In genomic region chr10:102597131-102597891, GRCh38 we compare ENCODE assay signal across 1 cellular context.
TF ChIP-seq lines count a peak whose summit lies in the region.

No MANE protein-coding gene starts in this region.

TF ChIP-seq in HepG2, 621 proteins besides CTCF, POLR2A, EP300 and RAD21 (continued from another document and continues in another):
- TF ChIP-seq CHD2 (IDR thresholded peaks at IDR 0.05; ENCODE audit: low read depth, low read length) (no peak), ZNF484 (CRISPR knock-in tag; IDR thresholded peaks at IDR 0.05; ENCODE audit: borderline replicate concordance, low read depth) (no peak), ZNF460 (CRISPR knock-in tag; IDR thresholded peaks at IDR 0.05; ENCODE audit: borderline replicate concordance) (no peak; the same call in 1 of the 2 replicates), E2F5 (CRISPR knock-in tag; conservative IDR thresholded peaks at IDR 0.05) (no peak), ZNF382 (CRISPR knock-in tag; IDR thresholded peaks at IDR 0.05; ENCODE audit: borderline replicate concordance) (no peak), ZNF770 (CRISPR knock-in tag; IDR thresholded peaks at IDR 0.05) (peak; percentile 86), ATRX (CRISPR knock-in tag; IDR thresholded peaks at IDR 0.05; ENCODE audit: borderline replicate concordance) (no peak), ELK4 (CRISPR knock-in tag; IDR thresholded peaks at IDR 0.05; ENCODE audit: borderline replicate concordance) (no peak), MXI1 (IDR thresholded peaks at IDR 0.05; ENCODE audit: borderline replicate concordance, low read depth, low read length) (no peak; the same call in 2 of the 3 replicates), SRY (CRISPR knock-in tag; IDR thresholded peaks at IDR 0.05) (no peak), ZNF605 (CRISPR knock-in tag; IDR thresholded peaks at IDR 0.05) (peak; percentile 40; the same call in 1 of the 2 replicates), GABPB1 (CRISPR knock-in tag; IDR thresholded peaks at IDR 0.05) (peak; percentile 59), ZNF121 (CRISPR knock-in tag; IDR thresholded peaks at IDR 0.05) (no peak), ZBTB20 (CRISPR knock-in tag; IDR thresholded peaks at IDR 0.05; ENCODE audit: borderline replicate concordance, low read depth) (peak; percentile 63; the same call in 1 of the 2 replicates), ATF1 (CRISPR knock-in tag; IDR thresholded peaks at IDR 0.05) (no peak), RELA (CRISPR knock-in tag; IDR thresholded peaks at IDR 0.05) (no peak), JUN (CRISPR knock-in tag; IDR thresholded peaks at IDR 0.05) (peak; percentile 51; the same call in 1 of the 2 replicates), GATA4 (IDR thresholded peaks at IDR 0.05; ENCODE audit: borderline replicate concordance, low read depth) (no peak), TIGD3 (CRISPR knock-in tag; IDR thresholded peaks at IDR 0.05; ENCODE audit: borderline replicate concordance) (no peak), MAFG (CRISPR knock-in tag; IDR thresholded peaks at IDR 0.05) (no peak), EHMT2 (IDR thresholded peaks at IDR 0.05; ENCODE audit: borderline replicate concordance, low read depth, low read length) (no peak), NCOA1 (CRISPR knock-in tag; IDR thresholded peaks at IDR 0.05) (0 out of 2 replicates have a peak, but pooled peaks have one; percentile 55), DBP (CRISPR knock-in tag; IDR thresholded peaks at IDR 0.05; ENCODE audit: not compliant biosample characterization) (no peak), RARG (CRISPR knock-in tag; IDR thresholded peaks at IDR 0.05; ENCODE audit: low read depth) (no peak), PAF1 (CRISPR knock-in tag; IDR thresholded peaks at IDR 0.05) (no peak), MED8 (CRISPR knock-in tag; IDR thresholded peaks at IDR 0.05; ENCODE audit: insufficient replicate concordance) (peak; percentile 77), SRF (IDR thresholded peaks at IDR 0.05; ENCODE audit: low read depth, low read length) (no peak), ATF5 (CRISPR knock-in tag; IDR thresholded peaks at IDR 0.05; ENCODE audit: low read depth) (no peak), ZNF333 (CRISPR knock-in tag; IDR thresholded peaks at IDR 0.05; ENCODE audit: borderline replicate concordance) (peak; percentile 71; the same call in 1 of the 2 replicates), ZKSCAN8 (CRISPR knock-in tag; IDR thresholded peaks at IDR 0.05; ENCODE audit: borderline replicate concordance) (no peak; the same call in 1 of the 2 replicates), EEA1 (CRISPR knock-in tag; IDR thresholded peaks at IDR 0.05; ENCODE audit: borderline replicate concordance) (no peak), ZNF468 (CRISPR knock-in tag; IDR thresholded peaks at IDR 0.05) (no peak), THAP11 (CRISPR knock-in tag; IDR thresholded peaks at IDR 0.05) (peak; percentile 72), SNAPC5 (CRISPR knock-in tag; IDR thresholded peaks at IDR 0.05; ENCODE audit: borderline replicate concordance) (no peak), GLI4 (CRISPR knock-in tag; IDR thresholded peaks at IDR 0.05; ENCODE audit: borderline replicate concordance) (no peak), ZNF556 (CRISPR knock-in tag; IDR thresholded peaks at IDR 0.05; ENCODE audit: borderline replicate concordance) (0 out of 2 replicates have a peak, but pooled peaks have one; percentile 58), ZNF317 (CRISPR knock-in tag; IDR thresholded peaks at IDR 0.05) (peak; percentile 80; the same call in 1 of the 2 replicates), PLSCR1 (CRISPR knock-in tag; IDR thresholded peaks at IDR 0.05; ENCODE audit: borderline replicate concordance) (no peak), ZBTB43 (CRISPR knock-in tag; conservative IDR thresholded peaks at IDR 0.05) (peak; percentile 92), HCFC1 (IDR thresholded peaks at IDR 0.05; ENCODE audit: low read depth, low read length) (no peak), ZNF329 (CRISPR knock-in tag; IDR thresholded peaks at IDR 0.05; ENCODE audit: low read depth) (no peak), SOX6 (IDR thresholded peaks at IDR 0.05) (no peak), SOX6 (CRISPR knock-in tag; IDR thresholded peaks at IDR 0.05) (peak; percentile 91), ZNF709 (CRISPR knock-in tag; IDR thresholded peaks at IDR 0.05) (0 out of 2 replicates have a peak, but pooled peaks have one; percentile 4), CSRNP1 (CRISPR knock-in tag; IDR thresholded peaks at IDR 0.05) (no peak), SKI (IDR thresholded peaks at IDR 0.05; ENCODE audit: partially characterized antibody) (peak; percentile 71), THAP7 (CRISPR knock-in tag; IDR thresholded peaks at IDR 0.05) (0 out of 2 replicates have a peak, but pooled peaks have one; percentile 59), ZNF710 (CRISPR knock-in tag; IDR thresholded peaks at IDR 0.05; ENCODE audit: borderline replicate concordance) (peak; percentile 89), ZNF160 (CRISPR knock-in tag; IDR thresholded peaks at IDR 0.05) (peak; percentile 69), ZFP37 (CRISPR knock-in tag; IDR thresholded peaks at IDR 0.05; ENCODE audit: borderline replicate concordance) (peak; percentile 79; the same call in 1 of the 2 replicates), ZNF776 (CRISPR knock-in tag; IDR thresholded peaks at IDR 0.05) (no peak), SATB2 (CRISPR knock-in tag; IDR thresholded peaks at IDR 0.05) (no peak), ZNF792 (CRISPR knock-in tag; IDR thresholded peaks at IDR 0.05) (peak; percentile 59; the same call in 1 of the 2 replicates), SIX1 (CRISPR knock-in tag; IDR thresholded peaks at IDR 0.05; ENCODE audit: borderline replicate concordance) (no peak; the same call in 1 of the 2 replicates), MLLT10 (CRISPR knock-in tag; IDR thresholded peaks at IDR 0.05) (no peak), ARNT2 (CRISPR knock-in tag; IDR thresholded peaks at IDR 0.05; ENCODE audit: low read depth) (no peak), CBFB (CRISPR knock-in tag; IDR thresholded peaks at IDR 0.05) (0 out of 2 replicates have a peak, but pooled peaks have one; percentile 52), DPF2 (CRISPR knock-in tag; IDR thresholded peaks at IDR 0.05; ENCODE audit: borderline replicate concordance, low read depth) (0 out of 2 replicates have a peak, but pooled peaks have one; percentile 38), MTA3 (CRISPR knock-in tag; IDR thresholded peaks at IDR 0.05) (no peak)
